Comparison of ENCODE assay signal across 13 cellular contexts in the genomic region with DNA sequence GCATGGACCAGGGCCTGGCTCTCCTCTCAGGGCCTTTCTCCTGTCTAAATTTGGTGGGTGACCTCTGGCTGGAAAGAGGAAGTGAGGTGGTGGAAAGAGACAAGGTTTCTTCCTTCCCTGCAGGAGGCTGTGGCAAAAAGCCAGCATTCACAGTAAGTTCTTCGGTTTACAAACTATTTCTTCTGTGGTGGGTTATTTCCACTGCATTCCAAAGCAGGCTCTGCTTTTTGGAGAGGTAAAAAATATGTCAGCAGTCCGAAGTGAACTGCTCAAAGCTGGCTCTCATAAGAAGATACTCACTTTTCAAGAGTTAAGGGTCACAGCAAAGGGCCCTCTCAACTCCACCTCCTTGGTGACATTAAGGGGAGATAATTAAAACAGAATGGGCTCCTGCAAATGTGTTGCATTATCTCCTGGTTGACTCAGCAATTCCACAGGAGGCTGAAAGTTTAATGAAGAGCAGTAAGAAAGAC. TPM values are rescaled to one million over a fixed set of nuclear protein-coding genes. Genes with fewer than 3 reads are reported as not detected.
A peak's percentile ranks its signal among the peaks of the same experiment; 100 is the strongest.
DNase-seq lines count a peak whose midpoint lies in the region; ATAC-seq, FAIRE-seq and TF ChIP-seq lines count a peak whose summit lies in the region.
"Had no signal": no experiment of that assay in that cellular context is flagged by ENCODE, and none has a peak within 500 bp of the region (broad histone marks: within the 10 kb centered on the region; RNA-seq: fewer than 3 reads in every experiment).

No MANE protein-coding gene starts in this region.

- no peaks in the 10 kb centered on the region for H3K9me1 ChIP-seq in endothelial cell of umbilical vein (replicated peaks; ENCODE audit: control insufficient read depth, extremely low read depth, insufficient read depth, low read length)

- FAIRE-seq in endothelial cell of umbilical vein (lab: Jason Lieb, UNC), result no peak

- POLR2A ChIA-PET in endothelial cell of umbilical vein (lab: Charles Lee), result no interaction called here

- H3K4me2 ChIP-seq in endothelial cell of umbilical vein (ENCODE audit: insufficient read depth, low read length) (no peak overlapping the region), parathyroid adenoma (ENCODE audit: low read length) (peak overlapping the region; percentile 31)

- CTCF ChIA-PET in endothelial cell of umbilical vein (lab: Charles Lee), result interaction anchor here (2.1 kb wide), 1 partner anchor 1366 kb away, joined by 6 read pairs; no protein-coding TSS in a partner anchor

- no peak overlapping the region for H2AFZ ChIP-seq in endothelial cell of umbilical vein (ENCODE audit: low read depth, low read length)
- H2AFZ ChIP-seq in parathyroid adenoma, result peak overlapping the region; percentile 4

- intact Hi-C loops in endothelial cell of umbilical vein (cut with micrococcal nuclease), result no loop called here

- H3K36me3 ChIP-seq in endothelial cell of umbilical vein (ENCODE audit: control insufficient read depth in 2 of 2, extremely low read depth in 1 of 2, insufficient read depth in 2 of 2, low read length in 2 of 2) (no peaks in the 10 kb centered on the region), parathyroid adenoma (ENCODE audit: control insufficient read depth, insufficient read depth, low read length) (no peaks in the 10 kb centered on the region), WERI-Rb-1 (no peaks in the 10 kb centered on the region)
- H3K36me3 ChIP-seq: Peyer's patch had no signal

- H3K27me3 ChIP-seq in endothelial cell of umbilical vein (ENCODE audit: control insufficient read depth in 2 of 2, insufficient read depth in 2 of 2, low read length in 2 of 2) (no peaks in the 10 kb centered on the region), parathyroid adenoma (ENCODE audit: control insufficient read depth, insufficient read depth, low read length) (no peaks in the 10 kb centered on the region), WERI-Rb-1 (ENCODE audit: insufficient read depth, low read depth, severe bottlenecking) (no peaks in the 10 kb centered on the region)
- H3K27me3 ChIP-seq: Peyer's patch had no signal

- H3K27ac ChIP-seq in endothelial cell of umbilical vein (ENCODE audit: insufficient read depth, low read depth, low read length) (no peak overlapping the region), parathyroid adenoma (peak overlapping the region; percentile 34), WERI-Rb-1 (no peak overlapping the region)
- H3K27ac ChIP-seq: Peyer's patch had no signal

- H4K20me1 ChIP-seq in endothelial cell of umbilical vein (replicated peaks; ENCODE audit: control insufficient read depth, extremely low read depth, insufficient read depth, low read length), result no peaks in the 10 kb centered on the region

- ATAC-seq in GM18868 (IDR thresholded peaks at IDR 0.05; ENCODE audit: unreplicated experiment) (peak; percentile 40), HG03108 (IDR thresholded peaks at IDR 0.05; ENCODE audit: unreplicated experiment) (no peak)

- dilution Hi-C loops in endothelial cell of umbilical vein (cut with MboI; ENCODE audit: extremely low pct_ligation_motif_present, low sequenced_read_pairs), result no loop called here

- H3K79me2 ChIP-seq in endothelial cell of umbilical vein (ENCODE audit: control insufficient read depth, insufficient read depth, low read length), result no peaks in the 10 kb centered on the region
- no peaks in the 10 kb centered on the region for H3K79me2 ChIP-seq in parathyroid adenoma

- H3K9ac ChIP-seq in endothelial cell of umbilical vein (replicated peaks; ENCODE audit: extremely low read depth, insufficient read depth, low read length) (no peak overlapping the region), parathyroid adenoma (no peak overlapping the region)

- H3K4me3 ChIP-seq in NB4 (ENCODE audit: low read depth, low read length) (no peak overlapping the region), endothelial cell of umbilical vein (replicated peaks in 1 of 3; ENCODE audit: insufficient read depth in 1 of 3, low read depth in 1 of 3, low read length in 3 of 3) (no peak overlapping the region), parathyroid adenoma (ENCODE audit: low read depth, low read length) (no peak overlapping the region), WERI-Rb-1 (ENCODE audit: low read depth, low read length) (no peak overlapping the region)
- H3K4me3 ChIP-seq: Peyer's patch had no signal

- H3K4me1 ChIP-seq in endothelial cell of umbilical vein (ENCODE audit: control insufficient read depth, extremely low read depth, insufficient read depth, low read length) (peaks cover 4% of the 10 kb centered on the region), parathyroid adenoma (peaks cover 14% of the 10 kb centered on the region)
- H3K4me1 ChIP-seq: Peyer's patch had no signal

- peak; percentile 88 for DNase-seq in NB4 (ENCODE audit: low read depth)
- peak; percentile 72 for DNase-seq in endothelial cell of umbilical vein (ENCODE audit: low read depth, low spot score)
- no peak for DNase-seq in NCI-H2227 treated with DMSO at 0.1 percent for 48 hours (lab: John Stamatoyannopoulos, UW)
- DNase-seq in DMS53 (lab: John Stamatoyannopoulos, UW), result no peak
- no peak for DNase-seq in WERI-Rb-1
- DNase-seq: effector CD4-positive, alpha-beta T cell; H9; Karpas-422; naive B cell; Peyer's patch had no signal

- H3K9me3 ChIP-seq in endothelial cell of umbilical vein (replicated peaks; ENCODE audit: control insufficient read depth, insufficient read depth, low read length) (no peaks in the 10 kb centered on the region), parathyroid adenoma (ENCODE audit: control insufficient read depth, low read length) (no peaks in the 10 kb centered on the region), WERI-Rb-1 (ENCODE audit: severe bottlenecking) (no peaks in the 10 kb centered on the region)
- H3K9me3 ChIP-seq: Peyer's patch had no signal

- TF ChIP-seq CTCF in NB4 (IDR thresholded peaks at IDR 0.05; ENCODE audit: low read depth, low read length), result no peak
- no peak for TF ChIP-seq CTCF in endothelial cell of umbilical vein (IDR thresholded peaks at IDR 0.05; ENCODE audit: extremely low read depth in 1 of 2, insufficient read depth in 1 of 2, low read depth in 1 of 2, low read length in 2 of 2)
- TF ChIP-seq CTCF in parathyroid adenoma (IDR thresholded peaks at IDR 0.05), result no peak
- no peak for TF ChIP-seq CTCF in WERI-Rb-1 (IDR thresholded peaks at IDR 0.05; ENCODE audit: low read depth, low read length)

- no TSS peak for BruUV-seq in endothelial cell of umbilical vein (replicated peaks; lab: Mats Ljungman, UMichigan)

- TF ChIP-seq POLR2A in NB4 (IDR thresholded peaks at IDR 0.05; ENCODE audit: extremely low read depth, insufficient read length), result no peak
- no peak for TF ChIP-seq POLR2A in endothelial cell of umbilical vein (IDR thresholded peaks at IDR 0.05; ENCODE audit: low read depth, low read length)

TF ChIP-seq in endothelial cell of umbilical vein, 7 proteins besides CTCF, POLR2A, EP300 and RAD21:
- TF ChIP-seq JUN (IDR thresholded peaks at IDR 0.05; ENCODE audit: borderline replicate concordance, insufficient read depth, insufficient read length, low read depth), result no peak
- TF ChIP-seq, protein P1, sequence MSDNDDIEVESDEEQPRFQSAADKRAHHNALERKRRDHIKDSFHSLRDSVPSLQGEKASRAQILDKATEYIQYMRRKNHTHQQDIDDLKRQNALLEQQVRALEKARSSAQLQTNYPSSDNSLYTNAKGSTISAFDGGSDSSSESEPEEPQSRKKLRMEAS (IDR thresholded peaks at IDR 0.05; ENCODE audit: insufficient read depth, insufficient read length), result no peak
- no peak for TF ChIP-seq MYC (IDR thresholded peaks at IDR 0.05; ENCODE audit: low read depth, low read length)
- TF ChIP-seq EZH2 (IDR thresholded peaks at IDR 0.05; ENCODE audit: borderline replicate concordance, low read depth, low read length, severe bottlenecking), result no peak
- TF ChIP-seq FOS (IDR thresholded peaks at IDR 0.05; ENCODE audit: borderline replicate concordance, insufficient read depth, low read length), result no peak
- no peak for TF ChIP-seq POLR2AphosphoS5 (IDR thresholded peaks at IDR 0.05; ENCODE audit: insufficient read depth, low read depth, low read length)
- TF ChIP-seq GATA2 (IDR thresholded peaks at IDR 0.05; ENCODE audit: insufficient read depth, insufficient read length, low read depth, low read length), result no peak
TF ChIP-seq in endothelial cell of umbilical vein: peak in this region for 0.

RNA-seq across cellular contexts. Expression of a gene that starts 48.9 kb away (rescaled TPM):
- 18.2 and 22.9 TPM in 2 replicates for total RNA-seq in endothelial cell of umbilical vein
- polyA plus RNA-seq in endothelial cell of umbilical vein, result 6.5 and 7.1 TPM in 2 replicates
- 9.4 and 10.4 TPM in 2 replicates for polyA plus RNA-seq in endothelial cell of umbilical vein (2011; cell fraction: cytosol; rRNA removed)
- 14.8 and 15.6 TPM in 2 replicates for polyA plus RNA-seq in endothelial cell of umbilical vein (2011; cell fraction: nucleus; rRNA removed)
- 14.4 and 16.9 TPM in 2 replicates for polyA plus RNA-seq in endothelial cell of umbilical vein (2012)
- polyA minus RNA-seq in endothelial cell of umbilical vein, result 19.0 and 22.4 TPM in 2 replicates
- 6.8 TPM for polyA minus RNA-seq in endothelial cell of umbilical vein (2011; cell fraction: cytosol; rRNA and poly(A)+ RNA removed)
- 34.2 and 44.5 TPM in 2 replicates for polyA minus RNA-seq in endothelial cell of umbilical vein (2011; cell fraction: nucleus; rRNA and poly(A)+ RNA removed)

RNA-seq across cellular contexts. Expression of a gene that starts 50.2 kb away (rescaled TPM):
- 9.8 and 10.9 TPM in 2 replicates for total RNA-seq in endothelial cell of umbilical vein
- 1.3 and 2.0 TPM in 2 replicates for polyA plus RNA-seq in endothelial cell of umbilical vein
- 1.8 and 2.3 TPM in 2 replicates for polyA plus RNA-seq in endothelial cell of umbilical vein (2011; cell fraction: cytosol; rRNA removed)
- polyA plus RNA-seq in endothelial cell of umbilical vein (2011; cell fraction: nucleus; rRNA removed), result 2.0 and 3.5 TPM in 2 replicates
- polyA plus RNA-seq in endothelial cell of umbilical vein (2012), result 5.9 and 9.0 TPM in 2 replicates
- polyA minus RNA-seq in endothelial cell of umbilical vein, result 3.4 and 4.5 TPM in 2 replicates
- not detected for polyA minus RNA-seq in endothelial cell of umbilical vein (2011; cell fraction: cytosol; rRNA and poly(A)+ RNA removed)
- polyA minus RNA-seq in endothelial cell of umbilical vein (2011; cell fraction: nucleus; rRNA and poly(A)+ RNA removed), result 4.8 TPM in 2 replicates

Comparison
In these comparisons a context has a peak if more than half of its experiments do, and no peak if none do; other contexts are left out.
1. DNase-seq: peak in NB4 (single experiment) and endothelial cell of umbilical vein (single experiment); none in NCI-H2227 treated with DMSO at 0.1 percent for 48 hours (single experiment), DMS53 (single experiment) and WERI-Rb-1 (single experiment).